In the genomic region with DNA sequence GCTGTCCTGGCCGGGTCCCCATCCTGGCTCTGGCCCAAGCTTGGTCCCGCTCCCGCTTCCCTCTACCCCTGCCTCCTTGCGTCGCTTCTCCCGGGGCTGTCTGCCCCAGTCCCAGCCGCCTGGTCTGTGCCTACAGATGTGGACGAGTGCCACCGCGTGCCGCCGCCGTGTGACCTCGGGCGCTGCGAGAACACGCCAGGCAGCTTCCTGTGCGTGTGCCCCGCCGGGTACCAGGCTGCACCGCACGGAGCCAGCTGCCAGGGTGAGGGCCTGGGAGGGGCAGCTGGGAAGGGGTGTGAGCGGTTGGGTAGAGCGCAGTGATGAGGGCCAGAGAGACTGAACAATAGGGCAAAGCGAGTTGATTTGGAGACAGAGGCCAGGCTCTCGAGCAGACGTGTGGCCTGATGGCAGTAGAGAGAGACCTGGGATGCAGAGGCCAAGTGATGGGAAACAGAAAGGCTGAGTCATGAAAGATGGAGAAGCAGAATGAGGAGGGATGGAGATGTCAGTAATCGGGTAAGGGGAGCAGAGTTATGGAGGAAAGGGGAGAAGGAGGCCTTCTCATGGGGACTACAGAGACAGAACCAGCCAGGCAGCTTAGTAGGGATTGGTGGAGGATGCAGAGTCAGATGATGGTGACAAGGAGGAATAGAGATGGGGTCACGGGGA, we compare ENCODE assay signal across 8 cellular contexts. TPM values are rescaled to one million over a fixed set of nuclear protein-coding genes. Genes with fewer than 3 reads are reported as not detected.
A peak's percentile ranks its signal among the peaks of the same experiment; 100 is the strongest.
DNase-seq lines count a peak whose midpoint lies in the region; ATAC-seq and TF ChIP-seq lines count a peak whose summit lies in the region.

No MANE protein-coding gene starts in this region.

- DNase-seq in DMS 273 (lab: John Stamatoyannopoulos, UW; ENCODE audit: unreplicated experiment) (peak; percentile 55), DMS 273 treated with DMSO at 0.1 percent for 48 hours (lab: John Stamatoyannopoulos, UW) (no peak), activated B cell treated with CpG ODN at 0.5 μM for 24 hours (no peak), dorsolateral prefrontal cortex (peak in 1 of 10 donors; percentile 61), midbrain (lab: John Stamatoyannopoulos, UW) (peak; percentile 26), thyroid gland (peak; percentile 67 to 76), occipital lobe (lab: John Stamatoyannopoulos, UW) (no peak)

- intact Hi-C loops in activated B cell treated with CpG ODN at 0.5 μM for 24 hours (cut with micrococcal nuclease) (loop anchor here (1.0 to 10.0 kb wide), 7 partner anchors 34 to 1267 kb away; partner anchors contain the start of genes BLVRB, C19orf47, CD79A and COQ8B), dorsolateral prefrontal cortex (cut with DNase I) (loop anchor here in 1 of 2 donors (2.0 kb wide), 1 partner anchor 24 kb away; no protein-coding TSS in a partner anchor), thyroid gland (cut with DNase I) (no loop called here)

- no peaks in the 10 kb centered on the region for H3K27me3 Mint-ChIP-seq in activated B cell treated with CpG ODN at 0.5 μM for 24 hours

- H3K36me3 ChIP-seq in thyroid gland: no peaks in the 10 kb centered on the region

- peaks cover 0 to 13% (median 0%) of the 10 kb centered on the region in 45 donors for H3K27me3 ChIP-seq in dorsolateral prefrontal cortex
- H3K27me3 ChIP-seq in thyroid gland: no peaks in the 10 kb centered on the region

- H3K27ac Mint-ChIP-seq in activated B cell treated with CpG ODN at 0.5 μM for 24 hours: peak overlapping the region; percentile 94

- CTCF ChIA-PET in activated B cell treated with CpG ODN at 0.5 μM for 24 hours (lab: Charles Lee): interaction anchor here (1.6 kb wide), 1 partner anchor 24 kb away, joined by 14 read pairs; no protein-coding TSS in a partner anchor

- TF ChIP-seq CTCF in activated B cell treated with CpG ODN at 0.5 μM for 24 hours (IDR thresholded peaks at IDR 0.05) (no peak), dorsolateral prefrontal cortex (IDR thresholded peaks at IDR 0.05 in 54 of 56, conservative IDR thresholded peaks at IDR 0.05 in 2 of 56; ENCODE audit: low read depth in 1 of 56, partially characterized antibody in 56 of 56) (peak in 1 of 56 donors; percentile 14), thyroid gland (IDR thresholded peaks at IDR 0.05) (no peak)

- POLR2A ChIA-PET in activated B cell treated with CpG ODN at 0.5 μM for 24 hours (lab: Charles Lee): interaction anchor here (0.7 to 2.4 kb wide), 17 partner anchors 9 to 325 kb away, joined by 3 to 24 read pairs (median 4); partner anchors contain the start of genes ACTMAP, AKT2, BLVRB and COQ8B

- ATAC-seq in activated B cell treated with CpG ODN at 0.5 μM for 24 hours (ENCODE audit: low read depth) (peak; percentile 4), GM19328 (IDR thresholded peaks at IDR 0.05; ENCODE audit: unreplicated experiment) (no peak)

- no peaks in the 10 kb centered on the region for H3K9me3 Mint-ChIP-seq in activated B cell treated with CpG ODN at 0.5 μM for 24 hours

- H3K36me3 Mint-ChIP-seq in activated B cell treated with CpG ODN at 0.5 μM for 24 hours (ENCODE audit: low read depth): peaks cover 5% of the 10 kb centered on the region

- H3K4me3 Mint-ChIP-seq in activated B cell treated with CpG ODN at 0.5 μM for 24 hours: peak overlapping the region; percentile 88

- peaks cover 58% of the 10 kb centered on the region for H3K4me1 Mint-ChIP-seq in activated B cell treated with CpG ODN at 0.5 μM for 24 hours

- H3K9me3 ChIP-seq in thyroid gland: no peaks in the 10 kb centered on the region

- H3K4me1 ChIP-seq in thyroid gland: peaks cover 12 to 42% of the 10 kb centered on the region in 2 donors

- 38 to 43% methylated on average over 29 of the region's 29 CpGs for WGBS in thyroid gland, 2 donors

- TF ChIP-seq POLR2A in thyroid gland (IDR thresholded peaks at IDR 0.05): no peak

- H3K4me3 ChIP-seq in dorsolateral prefrontal cortex (peak overlapping the region in 54 of 59 donors; percentile 21 to 65 (median 46)), thyroid gland (replicated peaks in 1 of 3) (peak overlapping the region in 1 of 3 donors; percentile 5)

- H3K27ac ChIP-seq in dorsolateral prefrontal cortex (peak overlapping the region in 46 of 59 donors; percentile 1 to 83 (median 62)), thyroid gland (peak overlapping the region; percentile 67 to 88 (median 83))

RNA-seq across cellular contexts. Expression of gene LTBP4, which starts 9.4 kb away (rescaled TPM):
- total RNA-seq in activated B cell treated with CpG ODN at 0.5 μM for 24 hours (57.2 and 75.1 TPM in 2 replicates), dorsolateral prefrontal cortex (100 to 1,000 TPM in 6 of 120 experiments, 10 to 100 TPM in 114; 36.1 to 111 (median 69.5) TPM), thyroid gland (100 to 1,000 TPM; 134 to 276 (median 196) TPM), occipital lobe (18.9 TPM)

RNA-seq across cellular contexts. Expression of gene SHKBP1, which starts 33.9 kb away (rescaled TPM):
- 184 and 213 TPM in 2 replicates for total RNA-seq in activated B cell treated with CpG ODN at 0.5 μM for 24 hours
- 10 to 100 TPM; 14.0 to 58.3 (median 25.4) TPM for total RNA-seq in dorsolateral prefrontal cortex
- 10 to 100 TPM; 33.3 to 52.1 (median 42.9) TPM for total RNA-seq in thyroid gland
- 4.1 TPM for total RNA-seq in occipital lobe

Comparison
In these comparisons a context has a peak if more than half of its experiments do, and no peak if none do; other contexts are left out.
1. DNase-seq: peak in DMS 273 (single experiment), midbrain (single experiment) and thyroid gland (2 of 2); none in DMS 273 treated with DMSO at 0.1 percent for 48 hours (single experiment), activated B cell treated with CpG ODN at 0.5 μM for 24 hours (single experiment) and occipital lobe (single experiment).